In the genomic region with DNA sequence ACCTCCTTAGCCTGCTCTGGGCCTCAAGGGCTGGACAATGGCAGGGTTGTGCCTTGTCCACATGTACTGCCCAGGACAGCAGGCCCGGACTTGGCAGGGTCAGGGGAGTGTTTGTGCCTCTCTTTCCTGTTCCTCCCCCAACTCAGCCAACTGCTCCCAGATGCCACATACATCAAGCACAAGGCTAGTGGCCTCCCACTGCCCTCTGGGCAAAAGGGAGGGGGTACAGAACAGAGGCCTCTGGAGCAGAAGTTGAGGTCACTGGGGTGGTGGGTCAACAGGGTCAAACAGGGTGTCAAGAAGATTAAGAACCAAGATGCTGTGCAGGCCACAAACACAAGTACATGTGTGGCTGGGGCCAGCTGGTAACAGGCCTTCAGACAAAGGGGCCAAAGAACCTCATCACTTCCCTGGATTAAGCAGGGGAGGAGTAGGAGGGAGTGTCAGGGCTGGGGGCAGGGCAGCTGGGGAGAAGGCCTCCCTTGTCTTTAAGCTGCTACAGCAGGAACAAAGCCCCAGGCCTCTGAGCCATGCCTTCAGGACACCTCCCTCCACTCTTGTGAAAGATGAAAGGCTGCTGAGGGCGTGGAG, we compare ENCODE assay signal across 17 cellular contexts.
DNase-seq lines count a peak whose midpoint lies in the region; TF ChIP-seq lines count a peak whose summit lies in the region.
"Had no signal": no experiment of that assay in that cellular context is flagged by ENCODE, and none has a peak within 500 bp of the region (broad histone marks: within the 10 kb centered on the region; RNA-seq: fewer than 3 reads in every experiment).

No MANE protein-coding gene starts in this region.

- no peak overlapping the region for H3K4me3 Mint-ChIP-seq in dendritic cell treated with granulocyte-macrophage colony-stimulating factor and Interleukin-4, amounts not matched to agents 40 ng/mL and 50 ng/mL, for 4 days
- H3K4me3 Mint-ChIP-seq in nephron progenitor cell, result peak overlapping the region; percentile 71

- intact Hi-C loops in dendritic cell treated with granulocyte-macrophage colony-stimulating factor and Interleukin-4, amounts not matched to agents 40 ng/mL and 50 ng/mL, for 4 days (cut with micrococcal nuclease), result no loop called here

- no peaks in the 10 kb centered on the region for H3K27me3 Mint-ChIP-seq in dendritic cell treated with granulocyte-macrophage colony-stimulating factor and Interleukin-4, amounts not matched to agents 40 ng/mL and 50 ng/mL, for 4 days
- H3K27me3 Mint-ChIP-seq in nephron progenitor cell (ENCODE audit: low read depth, poor library complexity), result peaks cover 4% of the 10 kb centered on the region
- H3K27me3 Mint-ChIP-seq: CD4-positive, alpha-beta memory T cell had no signal

- DNase-seq in Ammon's horn (ENCODE audit: low spot score) (peak; percentile 16), MV-4-11 (lab: John Stamatoyannopoulos, UW) (peak; percentile 94), nephron progenitor cell (peak; percentile 67), SKM-1 (lab: John Stamatoyannopoulos, UW; ENCODE audit: unreplicated experiment) (no peak), NOMO-1 (lab: John Stamatoyannopoulos, UW; ENCODE audit: unreplicated experiment in 2 of 2) (no peak), SW 1271 (lab: John Stamatoyannopoulos, UW) (no peak)
- DNase-seq in activated T-cell treated with anti-CD3 and anti-CD28 coated beads, Interleukin-2, amount 50 U/mL, for 48 hours, result no peak
- DNase-seq: activated CD4-positive, alpha-beta T cell treated with anti-CD3 and anti-CD28 coated beads for 48 hours; activated CD8-positive, alpha-beta memory T cell treated with anti-CD3 and anti-CD28 coated beads, Interleukin-2, amount 50 U/mL, for 4 hours; CD4-positive, alpha-beta memory T cell; KBM-7; NCI-H2029; NCI-H510A; SHP77 treated with DMSO at 0.1 percent for 48 hours; stimulated activated naive CD8-positive, alpha-beta T cell treated with anti-CD3 and anti-CD28 coated beads, Interleukin-15, Interleukin-2, amounts not matched to agents 100 U/mL and 50 U/mL, for 24 hours; upper lobe of right lung had no signal

- H3K36me3 Mint-ChIP-seq in dendritic cell treated with granulocyte-macrophage colony-stimulating factor and Interleukin-4, amounts not matched to agents 40 ng/mL and 50 ng/mL, for 4 days (ENCODE audit: low read depth), result no peaks in the 10 kb centered on the region
- H3K36me3 Mint-ChIP-seq in nephron progenitor cell (ENCODE audit: low read depth), result peaks cover 80% of the 10 kb centered on the region

- peaks cover 22% of the 10 kb centered on the region for H3K4me1 Mint-ChIP-seq in dendritic cell treated with granulocyte-macrophage colony-stimulating factor and Interleukin-4, amounts not matched to agents 40 ng/mL and 50 ng/mL, for 4 days (ENCODE audit: low read depth)
- peaks cover 80% of the 10 kb centered on the region for H3K4me1 Mint-ChIP-seq in nephron progenitor cell

- no peaks in the 10 kb centered on the region for H3K9me3 Mint-ChIP-seq in dendritic cell treated with granulocyte-macrophage colony-stimulating factor and Interleukin-4, amounts not matched to agents 40 ng/mL and 50 ng/mL, for 4 days
- H3K9me3 Mint-ChIP-seq in nephron progenitor cell, result no peaks in the 10 kb centered on the region
- H3K9me3 Mint-ChIP-seq: CD4-positive, alpha-beta memory T cell had no signal

- peak overlapping the region; percentile 6 for H3K27ac Mint-ChIP-seq in dendritic cell treated with granulocyte-macrophage colony-stimulating factor and Interleukin-4, amounts not matched to agents 40 ng/mL and 50 ng/mL, for 4 days
- H3K27ac Mint-ChIP-seq in nephron progenitor cell, result peak overlapping the region; percentile 99
- H3K27ac Mint-ChIP-seq: CD4-positive, alpha-beta memory T cell had no signal

- no peak for TF ChIP-seq CTCF in nephron progenitor cell (IDR thresholded peaks at IDR 0.05)

Comparison
In these comparisons a context has a peak if more than half of its experiments do, and no peak if none do; other contexts are left out.
1. DNase-seq: peak in Ammon's horn (single experiment), MV-4-11 (single experiment) and nephron progenitor cell (single experiment); none in SKM-1 (single experiment), NOMO-1 (0 of 2), activated T-cell treated with anti-CD3 and anti-CD28 coated beads, Interleukin-2, amount 50 U/mL, for 48 hours (0 of 2) and SW 1271 (0 of 2).